17 cellular contexts compared by ENCODE assay signal in the genomic region with DNA sequence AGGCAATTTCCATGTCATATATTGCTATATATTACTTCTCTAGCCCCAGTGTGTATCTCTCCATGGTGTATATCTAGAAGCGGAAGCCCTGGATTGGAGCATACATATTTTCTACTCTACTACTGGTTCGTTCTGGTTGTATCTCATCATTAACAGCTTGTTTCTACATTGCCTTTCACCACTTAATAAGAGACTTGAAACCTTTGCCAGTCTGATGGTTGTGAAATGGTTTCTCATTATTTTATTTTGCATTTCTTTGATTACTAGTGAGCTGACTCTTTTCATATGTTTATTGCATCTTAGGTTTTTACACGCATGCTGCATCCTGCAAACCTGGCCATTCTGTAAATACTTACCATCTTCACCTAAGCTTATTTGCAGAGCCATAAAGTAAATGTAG. TPM values are rescaled to one million over a fixed set of nuclear protein-coding genes. Genes with fewer than 3 reads are reported as not detected.
A peak's percentile ranks its signal among the peaks of the same experiment; 100 is the strongest.
DNase-seq lines count a peak whose midpoint lies in the region; ATAC-seq and TF ChIP-seq lines count a peak whose summit lies in the region.
"Had no signal": no experiment of that assay in that cellular context is flagged by ENCODE, and none has a peak within 500 bp of the region (broad histone marks: within the 10 kb centered on the region; RNA-seq: fewer than 3 reads in every experiment).

No MANE protein-coding gene starts in this region.

- no peak overlapping the region for H3K27ac Mint-ChIP-seq in CD4-positive, alpha-beta T cell
- peak overlapping the region; percentile 43 for H3K27ac Mint-ChIP-seq in WTC11
- H3K27ac Mint-ChIP-seq in activated CD4-positive, alpha-beta T cell treated with anti-CD3 and anti-CD28 coated beads for 36 hours, result no peak overlapping the region
- H3K27ac Mint-ChIP-seq in activated CD8-positive, alpha-beta T cell treated with anti-CD3 and anti-CD28 coated beads, Interleukin-2, amount 10 ng/mL, durations not matched to agents 7 days and 5 days, result no peak overlapping the region
- H3K27ac Mint-ChIP-seq: natural killer cell; stimulated activated naive CD8-positive, alpha-beta T cell treated with anti-CD3 and anti-CD28 coated beads, Interleukin-15, Interleukin-2, amounts not matched to agents 100 ng/mL and 50 ng/mL, for 24 hours had no signal

- TF ChIP-seq CTCF in CD4-positive, alpha-beta T cell (IDR thresholded peaks at IDR 0.05), result no peak
- no peak for TF ChIP-seq CTCF in WTC11 (IDR thresholded peaks at IDR 0.05)

- peaks cover 37% of the 10 kb centered on the region for H3K36me3 Mint-ChIP-seq in CD4-positive, alpha-beta T cell (ENCODE audit: low read depth)
- H3K36me3 Mint-ChIP-seq in WTC11, result no peaks in the 10 kb centered on the region
- peaks cover 3% of the 10 kb centered on the region for H3K36me3 Mint-ChIP-seq in activated CD4-positive, alpha-beta T cell treated with anti-CD3 and anti-CD28 coated beads for 36 hours (ENCODE audit: low read depth)
- H3K36me3 Mint-ChIP-seq in activated CD8-positive, alpha-beta T cell treated with anti-CD3 and anti-CD28 coated beads, Interleukin-2, amount 10 ng/mL, durations not matched to agents 7 days and 5 days (ENCODE audit: low read depth), result peaks cover 7% of the 10 kb centered on the region
- H3K36me3 Mint-ChIP-seq: natural killer cell had no signal

- ATAC-seq in CD4-positive, alpha-beta T cell (ENCODE audit: poor library complexity), result no peak
- no peak for ATAC-seq in WTC11
- ATAC-seq in activated CD4-positive, alpha-beta T cell treated with anti-CD3 and anti-CD28 coated beads for 36 hours, result no peak
- no peak for ATAC-seq in activated CD8-positive, alpha-beta T cell treated with anti-CD3 and anti-CD28 coated beads, Interleukin-2, amount 10 ng/mL, durations not matched to agents 7 days and 5 days
- ATAC-seq: activated CD4-positive, CD25-positive, alpha-beta regulatory T cell treated with anti-CD3 and anti-CD28 coated beads, Interleukin-2, amount 50 U/mL, for 24 hours; left ventricle myocardium superior; natural killer cell had no signal

- H3K27me3 ChIP-seq in CD4-positive, alpha-beta T cell (ENCODE audit: control insufficient read depth, insufficient read depth, low read length), result no peaks in the 10 kb centered on the region
- H3K27me3 ChIP-seq in iPS-20b (ENCODE audit: insufficient read depth, low read length) (no peaks in the 10 kb centered on the region), rectal smooth muscle tissue (ENCODE audit: control insufficient read depth, insufficient read depth, low read length) (no peaks in the 10 kb centered on the region)

- POLR2A ChIA-PET in CD4-positive, alpha-beta T cell (lab: Charles Lee), result interaction anchor here (1.1 kb wide), 1 partner anchor 37 kb away, joined by 4 read pairs; no protein-coding TSS in a partner anchor
- POLR2A ChIA-PET in WTC11 (lab: Charles Lee), result interaction anchor here (0.7 to 1.6 kb wide), 2 partner anchors 21 to 347 kb away, joined by 3 read pairs; partner anchors contain the start of gene PCSK2
- POLR2A ChIA-PET in activated CD4-positive, alpha-beta T cell treated with anti-CD3 and anti-CD28 coated beads for 36 hours (lab: Charles Lee), result no interaction called here
- POLR2A ChIA-PET in activated CD8-positive, alpha-beta T cell treated with anti-CD3 and anti-CD28 coated beads, Interleukin-2, amount 10 ng/mL, durations not matched to agents 7 days and 5 days (lab: Charles Lee), result interaction anchor here (1.2 kb wide), 1 partner anchor 37 kb away, joined by 3 read pairs; no protein-coding TSS in a partner anchor

- no peaks in the 10 kb centered on the region; the same call in 1 of the 2 replicates for H3K36me3 ChIP-seq in iPS-20b (ENCODE audit: insufficient read depth, low read depth, low read length)
- no peaks in the 10 kb centered on the region for H3K36me3 ChIP-seq in rectal smooth muscle tissue (ENCODE audit: control insufficient read depth, insufficient read depth, low read length)

- no peak overlapping the region for H3K27ac ChIP-seq in CD4-positive, alpha-beta T cell (ENCODE audit: low read depth, low read length)
- H3K27ac ChIP-seq in iPS-20b (ENCODE audit: low read length) (no peak overlapping the region), rectal smooth muscle tissue (ENCODE audit: low read depth, low read length) (peak overlapping the region; percentile 100)

- H3K9me3 ChIP-seq in CD4-positive, alpha-beta T cell (ENCODE audit: control insufficient read depth, low read length), result no peaks in the 10 kb centered on the region
- no peaks in the 10 kb centered on the region for H3K9me3 ChIP-seq in iPS-20b (ENCODE audit: insufficient read depth, low read depth, low read length)

- peaks cover 42% of the 10 kb centered on the region for H3K4me1 Mint-ChIP-seq in CD4-positive, alpha-beta T cell (ENCODE audit: low read depth)
- peaks cover 57% of the 10 kb centered on the region for H3K4me1 Mint-ChIP-seq in WTC11
- peaks cover 28% of the 10 kb centered on the region for H3K4me1 Mint-ChIP-seq in activated CD4-positive, alpha-beta T cell treated with anti-CD3 and anti-CD28 coated beads for 36 hours
- H3K4me1 Mint-ChIP-seq in activated CD8-positive, alpha-beta T cell treated with anti-CD3 and anti-CD28 coated beads, Interleukin-2, amount 10 ng/mL, durations not matched to agents 7 days and 5 days (ENCODE audit: low read depth), result peaks cover 22% of the 10 kb centered on the region

- H3K9ac ChIP-seq in iPS-20b (ENCODE audit: low read depth, low read length) (peak overlapping the region; percentile 33; the same call in 1 of the 2 replicates), rectal smooth muscle tissue (ENCODE audit: low read length) (no peak overlapping the region)

- H3K4me1 ChIP-seq in iPS-20b (ENCODE audit: insufficient read depth, low read length) (peaks cover 43% of the 10 kb centered on the region), rectal smooth muscle tissue (ENCODE audit: control insufficient read depth, insufficient read depth, low read length) (peaks cover 11% of the 10 kb centered on the region)

- intact Hi-C loops in CD4-positive, alpha-beta T cell (cut with DNase I, micrococcal nuclease), result no loop called here
- intact Hi-C loops in activated CD4-positive, alpha-beta T cell treated with anti-CD3 and anti-CD28 coated beads for 36 hours (cut with DNase I, micrococcal nuclease), result loop anchor here in 1 of 2 experiments (5.0 kb wide), 1 partner anchor 394 kb away; the partner anchor contains the start of genes MGME1 and SNX5

- H3K4me3 ChIP-seq in iPS-20b (ENCODE audit: low read length) (peak overlapping the region; percentile 86), rectal smooth muscle tissue (ENCODE audit: low read length) (no peak overlapping the region)

- H3K9me3 Mint-ChIP-seq in CD4-positive, alpha-beta T cell, result no peaks in the 10 kb centered on the region
- no peaks in the 10 kb centered on the region for H3K9me3 Mint-ChIP-seq in WTC11
- no peaks in the 10 kb centered on the region for H3K9me3 Mint-ChIP-seq in activated CD4-positive, alpha-beta T cell treated with anti-CD3 and anti-CD28 coated beads for 36 hours (ENCODE audit: low read depth)
- H3K9me3 Mint-ChIP-seq in activated CD8-positive, alpha-beta T cell treated with anti-CD3 and anti-CD28 coated beads, Interleukin-2, amount 10 ng/mL, durations not matched to agents 7 days and 5 days (ENCODE audit: insufficient read depth), result no peaks in the 10 kb centered on the region
- H3K9me3 Mint-ChIP-seq: natural killer cell; stimulated activated naive CD8-positive, alpha-beta T cell treated with anti-CD3 and anti-CD28 coated beads, Interleukin-15, Interleukin-2, amounts not matched to agents 100 ng/mL and 50 ng/mL, for 24 hours had no signal

- no peak for DNase-seq in CD4-positive, alpha-beta T cell
- DNase-seq in WTC11 (ENCODE audit: low spot score) (no peak), SIG-M5 (lab: John Stamatoyannopoulos, UW) (no peak), NCI-H2196 treated with DMSO at 0.1 percent for 48 hours (lab: John Stamatoyannopoulos, UW; ENCODE audit: unreplicated experiment) (no peak)
- no peak for DNase-seq in activated CD4-positive, alpha-beta T cell treated with anti-CD3 and anti-CD28 coated beads for 36 hours
- DNase-seq in activated CD8-positive, alpha-beta T cell treated with anti-CD3 and anti-CD28 coated beads, Interleukin-2, amount 10 ng/mL, durations not matched to agents 7 days and 5 days, result no peak
- DNase-seq: amygdala, left ventricle myocardium superior, natural killer cell, NCI-H1930, NCI-H446 treated with DMSO at 0.1 percent for 48 hours, retina, SHP77 treated with DMSO at 0.1 percent for 48 hours had no signal

- CTCF ChIA-PET in CD4-positive, alpha-beta T cell (lab: Charles Lee), result interaction anchor here (1.1 to 1.3 kb wide), 2 partner anchors 11 to 109 kb away, joined by 3 read pairs; partner anchors contain the start of gene RRBP1
- CTCF ChIA-PET in WTC11 (lab: Charles Lee), result interaction anchor here (0.6 to 3.0 kb wide), 6 partner anchors 10 to 772 kb away, joined by 3 to 14 read pairs (median 3); no protein-coding TSS in a partner anchor
- CTCF ChIA-PET in activated CD4-positive, alpha-beta T cell treated with anti-CD3 and anti-CD28 coated beads for 36 hours (lab: Charles Lee), result interaction anchor here (1.0 kb wide), 1 partner anchor 293 kb away, joined by 3 read pairs; no protein-coding TSS in a partner anchor
- CTCF ChIA-PET in activated CD8-positive, alpha-beta T cell treated with anti-CD3 and anti-CD28 coated beads, Interleukin-2, amount 10 ng/mL, durations not matched to agents 7 days and 5 days (lab: Charles Lee), result interaction anchor here (1.0 to 4.1 kb wide), 3 partner anchors 32 to 109 kb away, joined by 3 to 22 read pairs (median 5); partner anchors contain the start of gene RRBP1

- H3K27me3 Mint-ChIP-seq in CD4-positive, alpha-beta T cell, result no peaks in the 10 kb centered on the region
- no peaks in the 10 kb centered on the region for H3K27me3 Mint-ChIP-seq in WTC11 (ENCODE audit: low read depth)
- H3K27me3 Mint-ChIP-seq in activated CD4-positive, alpha-beta T cell treated with anti-CD3 and anti-CD28 coated beads for 36 hours, result no peaks in the 10 kb centered on the region
- H3K27me3 Mint-ChIP-seq in activated CD8-positive, alpha-beta T cell treated with anti-CD3 and anti-CD28 coated beads, Interleukin-2, amount 10 ng/mL, durations not matched to agents 7 days and 5 days (ENCODE audit: low read depth), result peaks cover 1% of the 10 kb centered on the region
- H3K27me3 Mint-ChIP-seq: stimulated activated naive CD8-positive, alpha-beta T cell treated with anti-CD3 and anti-CD28 coated beads, Interleukin-15, Interleukin-2, amounts not matched to agents 100 ng/mL and 50 ng/mL, for 24 hours had no signal

- H3K4me3 Mint-ChIP-seq in CD4-positive, alpha-beta T cell, result peak overlapping the region; percentile 54
- H3K4me3 Mint-ChIP-seq in WTC11, result peak overlapping the region; percentile 50
- no peak overlapping the region for H3K4me3 Mint-ChIP-seq in activated CD4-positive, alpha-beta T cell treated with anti-CD3 and anti-CD28 coated beads for 36 hours
- H3K4me3 Mint-ChIP-seq in activated CD8-positive, alpha-beta T cell treated with anti-CD3 and anti-CD28 coated beads, Interleukin-2, amount 10 ng/mL, durations not matched to agents 7 days and 5 days, result no peak overlapping the region
- H3K4me3 Mint-ChIP-seq: natural killer cell; stimulated activated naive CD8-positive, alpha-beta T cell treated with anti-CD3 and anti-CD28 coated beads, Interleukin-15, Interleukin-2, amounts not matched to agents 100 ng/mL and 50 ng/mL, for 24 hours had no signal

RNA-seq across cellular contexts. Expression of gene DSTN, which starts 3.6 kb away (rescaled TPM):
- total RNA-seq in CD4-positive, alpha-beta T cell, result 10 to 100 TPM; 36.0 to 38.9 TPM
- total RNA-seq in WTC11 (2021), result 145 to 153 TPM (median 149 TPM) in 3 replicates
- 10 to 100 TPM; 66.2 to 68.4 TPM for total RNA-seq in activated CD4-positive, alpha-beta T cell treated with anti-CD3 and anti-CD28 coated beads for 36 hours
- total RNA-seq in activated CD8-positive, alpha-beta T cell treated with anti-CD3 and anti-CD28 coated beads, Interleukin-2, amount 10 ng/mL, durations not matched to agents 7 days and 5 days, result 10 to 100 TPM; 59.0 to 63.6 TPM

RNA-seq across cellular contexts. Expression of gene BFSP1, which starts 42.3 kb away (rescaled TPM):
- total RNA-seq in CD4-positive, alpha-beta T cell, result under 1 TPM; 0.27 to 0.42 TPM
- total RNA-seq in WTC11 (2021), result 1.9 to 3.0 TPM (median 2.7 TPM) in 3 replicates
- under 1 TPM; 0.12 to 0.23 TPM for total RNA-seq in activated CD4-positive, alpha-beta T cell treated with anti-CD3 and anti-CD28 coated beads for 36 hours
- under 1 TPM; 0.50 to 0.55 TPM for total RNA-seq in activated CD8-positive, alpha-beta T cell treated with anti-CD3 and anti-CD28 coated beads, Interleukin-2, amount 10 ng/mL, durations not matched to agents 7 days and 5 days

Comparison
In these comparisons a context has a peak if more than half of its experiments do, and no peak if none do; other contexts are left out.
1. H3K4me3 Mint-ChIP-seq: peak in CD4-positive, alpha-beta T cell (single experiment) and WTC11 (single experiment); none in activated CD4-positive, alpha-beta T cell treated with anti-CD3 and anti-CD28 coated beads for 36 hours (single experiment) and activated CD8-positive, alpha-beta T cell treated with anti-CD3 and anti-CD28 coated beads, Interleukin-2, amount 10 ng/mL, durations not matched to agents 7 days and 5 days (single experiment).